Comparison of ENCODE assay signal across 1 cellular context in the genomic region with DNA sequence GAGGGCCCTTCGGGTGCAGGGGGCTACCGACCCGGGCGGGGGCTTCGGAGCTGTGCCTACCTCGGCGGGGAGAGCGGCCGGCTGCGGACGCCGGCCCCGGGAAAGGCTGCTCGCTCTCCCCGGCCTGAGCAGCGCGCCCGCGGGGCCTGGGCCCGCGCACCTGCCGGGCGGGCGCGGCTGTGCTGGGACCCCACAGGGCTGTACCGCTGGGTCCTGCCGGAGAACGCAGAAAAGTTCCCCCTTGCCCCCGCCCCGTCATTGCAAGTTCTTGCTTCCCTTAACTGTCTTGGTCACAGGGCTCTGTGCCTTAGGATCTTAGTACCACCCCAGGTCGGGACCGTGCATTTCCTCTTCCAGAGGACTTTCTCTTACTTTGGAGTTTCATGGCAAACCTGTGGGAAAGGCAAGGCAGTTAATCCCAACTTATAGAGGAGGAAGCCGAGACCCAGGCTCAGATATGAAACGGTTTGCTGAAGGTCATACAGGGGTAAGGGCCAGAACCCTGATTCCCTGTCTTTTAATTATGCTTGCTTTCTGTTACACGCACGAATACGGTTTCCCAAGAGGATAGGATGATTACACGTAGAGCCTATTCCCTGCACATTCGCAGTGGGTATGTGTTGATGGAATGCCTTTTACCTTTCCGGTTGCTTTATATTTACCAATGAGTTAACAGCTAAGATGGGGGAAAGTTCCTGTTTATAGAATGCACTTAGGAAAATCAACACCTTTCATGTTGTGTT.
TF ChIP-seq lines count a peak whose summit lies in the region.

No MANE protein-coding gene starts in this region.

TF ChIP-seq in SK-N-SH, 30 proteins besides CTCF, POLR2A, EP300 and RAD21 (continued from another document):
- TF ChIP-seq, protein P1, sequence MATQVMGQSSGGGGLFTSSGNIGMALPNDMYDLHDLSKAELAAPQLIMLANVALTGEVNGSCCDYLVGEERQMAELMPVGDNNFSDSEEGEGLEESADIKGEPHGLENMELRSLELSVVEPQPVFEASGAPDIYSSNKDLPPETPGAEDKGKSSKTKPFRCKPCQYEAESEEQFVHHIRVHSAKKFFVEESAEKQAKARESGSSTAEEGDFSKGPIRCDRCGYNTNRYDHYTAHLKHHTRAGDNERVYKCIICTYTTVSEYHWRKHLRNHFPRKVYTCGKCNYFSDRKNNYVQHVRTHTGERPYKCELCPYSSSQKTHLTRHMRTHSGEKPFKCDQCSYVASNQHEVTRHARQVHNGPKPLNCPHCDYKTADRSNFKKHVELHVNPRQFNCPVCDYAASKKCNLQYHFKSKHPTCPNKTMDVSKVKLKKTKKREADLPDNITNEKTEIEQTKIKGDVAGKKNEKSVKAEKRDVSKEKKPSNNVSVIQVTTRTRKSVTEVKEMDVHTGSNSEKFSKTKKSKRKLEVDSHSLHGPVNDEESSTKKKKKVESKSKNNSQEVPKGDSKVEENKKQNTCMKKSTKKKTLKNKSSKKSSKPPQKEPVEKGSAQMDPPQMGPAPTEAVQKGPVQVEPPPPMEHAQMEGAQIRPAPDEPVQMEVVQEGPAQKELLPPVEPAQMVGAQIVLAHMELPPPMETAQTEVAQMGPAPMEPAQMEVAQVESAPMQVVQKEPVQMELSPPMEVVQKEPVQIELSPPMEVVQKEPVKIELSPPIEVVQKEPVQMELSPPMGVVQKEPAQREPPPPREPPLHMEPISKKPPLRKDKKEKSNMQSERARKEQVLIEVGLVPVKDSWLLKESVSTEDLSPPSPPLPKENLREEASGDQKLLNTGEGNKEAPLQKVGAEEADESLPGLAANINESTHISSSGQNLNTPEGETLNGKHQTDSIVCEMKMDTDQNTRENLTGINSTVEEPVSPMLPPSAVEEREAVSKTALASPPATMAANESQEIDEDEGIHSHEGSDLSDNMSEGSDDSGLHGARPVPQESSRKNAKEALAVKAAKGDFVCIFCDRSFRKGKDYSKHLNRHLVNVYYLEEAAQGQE (IDR thresholded peaks at IDR 0.05; ENCODE audit: low read depth, low read length): no peak
- TF ChIP-seq, protein P2, sequence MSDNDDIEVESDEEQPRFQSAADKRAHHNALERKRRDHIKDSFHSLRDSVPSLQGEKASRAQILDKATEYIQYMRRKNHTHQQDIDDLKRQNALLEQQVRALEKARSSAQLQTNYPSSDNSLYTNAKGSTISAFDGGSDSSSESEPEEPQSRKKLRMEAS (IDR thresholded peaks at IDR 0.05; ENCODE audit: low read depth): no peak
- TF ChIP-seq SMC3 (IDR thresholded peaks at IDR 0.05; ENCODE audit: low read depth, low read length) (no peak), FOXM1 (IDR thresholded peaks at IDR 0.05; ENCODE audit: low read depth) (no peak)
TF ChIP-seq in SK-N-SH: peak in this region for 0.
